ENCODE assay signal across 9 cellular contexts in the genomic region with DNA sequence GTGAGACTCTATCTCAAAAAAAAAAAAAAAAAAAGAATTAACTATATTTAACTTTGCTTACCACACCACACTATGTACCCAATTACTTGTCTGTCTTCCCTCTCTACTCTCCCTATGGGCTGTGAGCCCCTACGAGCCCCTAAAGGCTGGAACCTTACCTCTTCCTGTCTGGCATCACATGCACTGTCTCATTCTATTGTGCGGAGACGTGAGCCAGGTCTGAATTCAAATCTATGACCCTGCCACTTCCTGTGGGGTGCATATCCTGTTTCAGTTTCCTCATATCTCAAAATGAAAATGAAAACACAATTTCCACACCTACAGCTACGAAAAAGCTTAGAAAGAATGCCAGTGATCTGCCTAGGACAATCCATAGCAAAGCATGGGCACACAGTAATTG. TPM values are rescaled to one million over a fixed set of nuclear protein-coding genes. Genes with fewer than 3 reads are reported as not detected.
DNase-seq lines count a peak whose midpoint lies in the region; ATAC-seq and TF ChIP-seq lines count a peak whose summit lies in the region.
"Had no signal": no experiment of that assay in that cellular context is flagged by ENCODE, and none has a peak within 500 bp of the region (broad histone marks: within the 10 kb centered on the region; RNA-seq: fewer than 3 reads in every experiment).

No MANE protein-coding gene starts in this region.

- H2AFZ ChIP-seq in PC-3 (ENCODE audit: low read length) = no peak overlapping the region

- no TSS peak for BruUV-seq in PC-3 (replicated peaks; lab: Mats Ljungman, UMichigan)

- CTCF ChIA-PET in PC-3 (lab: Charles Lee) = no interaction called here

- no peaks in the 10 kb centered on the region for H3K27me3 ChIP-seq in PC-3 (ENCODE audit: low read length)

- H3K9ac ChIP-seq in PC-3 (ENCODE audit: low read length) = no peak overlapping the region

- no peaks in the 10 kb centered on the region for H3K36me3 ChIP-seq in PC-3 (ENCODE audit: low read depth, low read length)

- H3K9me3 Mint-ChIP-seq in endothelial cell (ENCODE audit: unreplicated experiment) = no peaks in the 10 kb centered on the region

- ATAC-seq in GM19043 (IDR thresholded peaks at IDR 0.05; ENCODE audit: low read depth, unreplicated experiment) = peak; percentile 62
- peak; percentile 75 for ATAC-seq in HG03097 (IDR thresholded peaks at IDR 0.05; ENCODE audit: low FRiP score, unreplicated experiment)
- ATAC-seq in PC-3 = no peak

- H3K79me2 ChIP-seq in PC-3 (ENCODE audit: low read length) = no peaks in the 10 kb centered on the region

- H3F3A ChIP-seq in PC-3 (ENCODE audit: low read length, unreplicated experiment) = no peaks in the 10 kb centered on the region

- H3K9me2 ChIP-seq in PC-3 (replicated peaks; ENCODE audit: low read length) = no peaks in the 10 kb centered on the region

- H3K4me3 Mint-ChIP-seq in endothelial cell (ENCODE audit: unreplicated experiment) = no peak overlapping the region

- peak; percentile 34 for DNase-seq in activated CD4-positive, CD25-positive, alpha-beta regulatory T cell treated with anti-CD3 and anti-CD28 coated beads, Interleukin-2, amount 50 U/mL, for 16 hours (ENCODE audit: low read depth, low spot score)
- DNase-seq in endothelial cell (ENCODE audit: low spot score) (no peak), foreskin melanocyte (no peak), DMS153 treated with DMSO at 0.1 percent for 48 hours (lab: John Stamatoyannopoulos, UW; ENCODE audit: unreplicated experiment) (no peak), PC-3 (no peak)
- peak; percentile 5 to 41 for DNase-seq in stimulated activated CD8-positive, alpha-beta memory T cell treated with anti-CD3 and anti-CD28 coated beads, Interleukin-15, amount 100 ng/mL, for 4 hours (ENCODE audit: low read depth in 2 of 2)
- DNase-seq: left cardiac atrium had no signal

- H3K27ac ChIP-seq in PC-3 (ENCODE audit: low read length) = no peak overlapping the region

- POLR2A ChIA-PET in PC-3 (lab: Charles Lee; ENCODE audit: unreplicated experiment) = no interaction called here

- H3K4me1 ChIP-seq in PC-3 (ENCODE audit: insufficient read depth, low read length) = no peaks in the 10 kb centered on the region

- peaks cover 2% of the 10 kb centered on the region for H3K27me3 Mint-ChIP-seq in endothelial cell (ENCODE audit: unreplicated experiment)

- no peaks in the 10 kb centered on the region for H3K9me3 ChIP-seq in PC-3 (ENCODE audit: low read length)

- H3K36me3 Mint-ChIP-seq in endothelial cell (ENCODE audit: low read depth, unreplicated experiment) = no peaks in the 10 kb centered on the region

- TF ChIP-seq CTCF in endothelial cell (IDR thresholded peaks at IDR 0.05; ENCODE audit: unreplicated experiment) (no peak), PC-3 (conservative IDR thresholded peaks at IDR 0.05; ENCODE audit: low read depth, low read length) (no peak)

- H4K20me1 ChIP-seq in PC-3 (ENCODE audit: low read length) = no peaks in the 10 kb centered on the region

- H3K27ac Mint-ChIP-seq in endothelial cell (ENCODE audit: unreplicated experiment) = peak overlapping the region; percentile 93

- no peak overlapping the region for H3K4me3 ChIP-seq in PC-3 (ENCODE audit: low read length)

- H3K4me1 Mint-ChIP-seq in endothelial cell (ENCODE audit: unreplicated experiment) = peaks cover 50% of the 10 kb centered on the region

- no peak overlapping the region for H3K4me2 ChIP-seq in PC-3 (ENCODE audit: low read length)

- intact Hi-C loops in PC-3 (cut with micrococcal nuclease) = no loop called here

RNA-seq across cellular contexts. Expression of a gene that starts 42.9 kb away (rescaled TPM):
- total RNA-seq in endothelial cell (ENCODE audit: unreplicated experiment) = 0.44 TPM
- total RNA-seq in PC-3 (2014; rRNA removed) = 4.1 and 4.2 TPM in 2 replicates

Comparison
In these comparisons a context has a peak if more than half of its experiments do, and no peak if none do; other contexts are left out.
1. DNase-seq: peak in activated CD4-positive, CD25-positive, alpha-beta regulatory T cell treated with anti-CD3 and anti-CD28 coated beads, Interleukin-2, amount 50 U/mL, for 16 hours (single experiment) and stimulated activated CD8-positive, alpha-beta memory T cell treated with anti-CD3 and anti-CD28 coated beads, Interleukin-15, amount 100 ng/mL, for 4 hours (2 of 2); none in endothelial cell (single experiment), foreskin melanocyte (single experiment), DMS153 treated with DMSO at 0.1 percent for 48 hours (single experiment) and PC-3 (single experiment).